In genomic region chr1:165352442-165353293, GRCh38 we compare ENCODE assay signal across 1 cellular context.
TF ChIP-seq lines count a peak whose summit lies in the region.

No MANE protein-coding gene starts in this region.

TF ChIP-seq in H1, 55 proteins besides CTCF, POLR2A, EP300 and RAD21:
- no peak for TF ChIP-seq KDM5A (IDR thresholded peaks at IDR 0.05; ENCODE audit: low read length)
- peak; percentile 76 for TF ChIP-seq KDM4A (IDR thresholded peaks at IDR 0.05; ENCODE audit: low read depth, low read length, severe bottlenecking)
- TF ChIP-seq RXRA (IDR thresholded peaks at IDR 0.05; ENCODE audit: insufficient read depth, low read depth, low read length), result no peak
- peak; percentile 61 for TF ChIP-seq ASH2L (IDR thresholded peaks at IDR 0.05; ENCODE audit: low read length)
- TF ChIP-seq NRF1 (IDR thresholded peaks at IDR 0.05; ENCODE audit: low read depth, low read length), result no peak
- TF ChIP-seq BACH1 (IDR thresholded peaks at IDR 0.05; ENCODE audit: low read length), result 0 out of 2 replicates have a peak, but pooled peaks have one; percentile 16
- TF ChIP-seq SUZ12 (IDR thresholded peaks at IDR 0.05; ENCODE audit: low read length), result peak; percentile 98
- no peak for TF ChIP-seq RFX5 (IDR thresholded peaks at IDR 0.05; ENCODE audit: borderline replicate concordance, low read depth, low read length)
- no peak for TF ChIP-seq PHF8 (conservative IDR thresholded peaks at IDR 0.05; ENCODE audit: low read depth, low read length)
- TF ChIP-seq EZH2 (IDR thresholded peaks at IDR 0.05; ENCODE audit: low read depth, low read length, severe bottlenecking), result peak; percentile 95
- TF ChIP-seq POU5F1 (IDR thresholded peaks at IDR 0.05; ENCODE audit: low read depth, low read length), result no peak
- TF ChIP-seq CHD2 (IDR thresholded peaks at IDR 0.05; ENCODE audit: low read length), result no peak
- peak; percentile 80 for TF ChIP-seq RNF2 (IDR thresholded peaks at IDR 0.05; ENCODE audit: borderline replicate concordance, low read depth, low read length, missing control alignments, poor library complexity, severe bottlenecking)
- TF ChIP-seq NANOG (IDR thresholded peaks at IDR 0.05; ENCODE audit: insufficient read depth, low read depth, low read length, poor library complexity, severe bottlenecking), result no peak
- peak; percentile 22; the same call in 1 of the 2 replicates for TF ChIP-seq MAX (IDR thresholded peaks at IDR 0.05)
- no peak for TF ChIP-seq TCF12 (IDR thresholded peaks at IDR 0.05; ENCODE audit: low read depth, low read length)
- TF ChIP-seq CBX8 (IDR thresholded peaks at IDR 0.05; ENCODE audit: borderline replicate concordance, low read depth, low read length), result peak; percentile 52; the same call in 1 of the 2 replicates
- TF ChIP-seq CTBP2 (IDR thresholded peaks at IDR 0.05; ENCODE audit: borderline replicate concordance, insufficient read depth, insufficient read length, low read length), result peak; percentile 84
- TF ChIP-seq USF2 (IDR thresholded peaks at IDR 0.05; ENCODE audit: low read length), result no peak
- TF ChIP-seq E2F6 (IDR thresholded peaks at IDR 0.05), result peak; percentile 57
- TF ChIP-seq HDAC2 (IDR thresholded peaks at IDR 0.05; ENCODE audit: borderline replicate concordance in 1 of 2, low read depth in 2 of 2, low read length in 2 of 2), result 0 out of 4 replicates have a peak, but pooled peaks of 1 of the 2 experiments have one; percentile 29
- TF ChIP-seq YY1 (IDR thresholded peaks at IDR 0.05; ENCODE audit: low read depth, low read length), result 0 out of 2 replicates have a peak, but pooled peaks have one; percentile 31
